8 cellular contexts compared by ENCODE assay signal in the genomic region with DNA sequence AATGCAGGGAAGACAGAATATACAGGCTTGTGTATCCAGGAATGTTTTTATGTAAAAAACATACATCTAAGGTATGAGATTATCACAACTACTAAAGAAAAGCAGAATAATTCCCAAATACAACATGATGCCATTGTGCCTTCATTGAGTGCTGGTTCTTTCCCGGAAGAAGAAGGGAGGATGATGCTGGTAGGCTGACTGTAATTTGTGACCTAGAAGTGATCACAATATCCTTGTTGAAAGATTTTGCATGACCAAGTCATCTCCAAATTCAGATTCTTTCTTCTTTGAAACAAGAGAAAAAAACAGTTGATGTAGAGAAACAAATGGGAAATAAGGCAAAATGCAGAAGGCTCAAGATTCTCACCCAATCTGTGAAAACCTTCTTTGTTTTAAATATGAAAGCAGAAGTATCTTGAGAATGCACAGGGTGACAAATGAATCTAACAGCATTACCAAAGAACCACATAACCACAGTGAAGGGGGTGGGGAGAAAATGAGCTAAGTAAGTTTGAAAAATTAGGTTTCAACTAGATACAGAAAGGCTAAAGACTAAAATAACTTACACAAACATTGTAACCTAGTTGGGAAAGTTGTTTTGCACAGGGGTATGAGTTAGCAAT. TPM values are rescaled to one million over a fixed set of nuclear protein-coding genes. Genes with fewer than 3 reads are reported as not detected.
A peak's percentile ranks its signal among the peaks of the same experiment; 100 is the strongest.
DNase-seq lines count a peak whose midpoint lies in the region; ATAC-seq, FAIRE-seq and TF ChIP-seq lines count a peak whose summit lies in the region.

No MANE protein-coding gene starts in this region.

- no peak for FAIRE-seq in astrocyte (lab: Jason Lieb, UNC)

- no peaks in the 10 kb centered on the region for H4K20me1 ChIP-seq in astrocyte (ENCODE audit: insufficient read depth, low read length)

- no peaks in the 10 kb centered on the region for H3K27me3 ChIP-seq in GM06990 (replicated peaks; ENCODE audit: control insufficient read depth, insufficient read depth, low read length)
- H3K27me3 ChIP-seq in astrocyte (ENCODE audit: insufficient read depth, low read length): no peaks in the 10 kb centered on the region
- H3K27me3 ChIP-seq in right atrium auricular region: no peaks in the 10 kb centered on the region

- peak; percentile 81 for ATAC-seq in GM21381 (IDR thresholded peaks at IDR 0.05; ENCODE audit: unreplicated experiment)
- peak; percentile 82 for ATAC-seq in HG03520 (IDR thresholded peaks at IDR 0.05; ENCODE audit: unreplicated experiment)

- H3K9me3 Mint-ChIP-seq in astrocyte (ENCODE audit: unreplicated experiment) (no peaks in the 10 kb centered on the region), osteocyte (ENCODE audit: unreplicated experiment) (no peaks in the 10 kb centered on the region)

- no peak overlapping the region for H3K9ac ChIP-seq in astrocyte (ENCODE audit: low read length)

- no peaks in the 10 kb centered on the region for H3K9me3 ChIP-seq in astrocyte (ENCODE audit: insufficient read depth, low read depth, low read length)
- H3K9me3 ChIP-seq in right atrium auricular region: no peaks in the 10 kb centered on the region

- H3K4me3 ChIP-seq in GM06990 (replicated peaks; ENCODE audit: low read depth, low read length) (peak overlapping the region; percentile 24; the same call in 1 of the 2 replicates), astrocyte (ENCODE audit: insufficient read depth, low read depth, low read length) (no peak overlapping the region), right atrium auricular region (no peak overlapping the region)

- H3K36me3 ChIP-seq in GM06990 (ENCODE audit: control insufficient read depth, insufficient read depth, low read length) (no peaks in the 10 kb centered on the region; the same call in 1 of the 2 replicates), astrocyte (ENCODE audit: insufficient read depth, low read length) (peaks cover 4% of the 10 kb centered on the region), right atrium auricular region (peaks cover 39% of the 10 kb centered on the region)

- H3K27ac Mint-ChIP-seq in astrocyte (ENCODE audit: unreplicated experiment): peak overlapping the region; percentile 49
- no peak overlapping the region for H3K27ac Mint-ChIP-seq in osteocyte (ENCODE audit: unreplicated experiment)

- peak; percentile 70 for DNase-seq in GM06990 (ENCODE audit: extremely low read depth, insufficient read length)
- peak; percentile 87 for DNase-seq in astrocyte (ENCODE audit: low read depth)
- no peak for DNase-seq in SHP77 treated with DMSO at 0.1 percent for 48 hours (lab: John Stamatoyannopoulos, UW)
- no peak for DNase-seq in NCI-H2029 (lab: John Stamatoyannopoulos, UW)
- DNase-seq in right atrium auricular region (ENCODE audit: low spot score): no peak
- DNase-seq in osteocyte (ENCODE audit: extremely low spot score, unreplicated experiment): no peak

- no peaks in the 10 kb centered on the region for H3K36me3 Mint-ChIP-seq in astrocyte (ENCODE audit: low read depth, unreplicated experiment)
- peaks cover 15% of the 10 kb centered on the region for H3K36me3 Mint-ChIP-seq in osteocyte (ENCODE audit: unreplicated experiment)

- H3K27ac ChIP-seq in astrocyte (ENCODE audit: low read depth, low read length) (no peak overlapping the region), right atrium auricular region (no peak overlapping the region)

- H3K27me3 Mint-ChIP-seq in astrocyte (ENCODE audit: low read depth, unreplicated experiment): no peaks in the 10 kb centered on the region
- H3K27me3 Mint-ChIP-seq in osteocyte (ENCODE audit: unreplicated experiment): no peaks in the 10 kb centered on the region

- no peak overlapping the region for H2AFZ ChIP-seq in astrocyte (ENCODE audit: low read depth, low read length)

- TF ChIP-seq CTCF in GM06990 (IDR thresholded peaks at IDR 0.05; ENCODE audit: insufficient read depth, low read length, poor library complexity, severe bottlenecking): no peak
- TF ChIP-seq CTCF in astrocyte (IDR thresholded peaks at IDR 0.05; ENCODE audit: insufficient read depth, low read depth, low read length): no peak
- TF ChIP-seq CTCF in right atrium auricular region (IDR thresholded peaks at IDR 0.05): no peak
- TF ChIP-seq CTCF in osteocyte (IDR thresholded peaks at IDR 0.05): no peak

- no peaks in the 10 kb centered on the region for H3K79me2 ChIP-seq in astrocyte (ENCODE audit: insufficient read depth, low read length)

- peak overlapping the region; percentile 17 for H3K4me3 Mint-ChIP-seq in astrocyte (ENCODE audit: unreplicated experiment)
- H3K4me3 Mint-ChIP-seq in osteocyte (ENCODE audit: unreplicated experiment): no peak overlapping the region

- H3K4me2 ChIP-seq in astrocyte (ENCODE audit: low read length): no peak overlapping the region

- H3K4me1 Mint-ChIP-seq in astrocyte (ENCODE audit: low read depth, unreplicated experiment): peaks cover 18% of the 10 kb centered on the region
- H3K4me1 Mint-ChIP-seq in osteocyte (ENCODE audit: unreplicated experiment): no peaks in the 10 kb centered on the region

- H3K4me1 ChIP-seq in astrocyte (ENCODE audit: insufficient read depth, low read length): no peaks in the 10 kb centered on the region
- no peaks in the 10 kb centered on the region for H3K4me1 ChIP-seq in right atrium auricular region

RNA-seq across cellular contexts. Expression of a gene that starts 20.4 kb away (rescaled TPM):
- total RNA-seq in astrocyte: 12.6 and 14.1 TPM in 2 replicates
- 1 to 10 TPM; 5.8 to 6.0 TPM for total RNA-seq in right atrium auricular region
- total RNA-seq in osteocyte: 21.2 and 21.4 TPM in 2 replicates

RNA-seq across cellular contexts. Expression of a gene that starts 20.5 kb away (rescaled TPM):
- total RNA-seq in astrocyte: 8.4 and 10.3 TPM in 2 replicates
- total RNA-seq in right atrium auricular region: 1 to 10 TPM; 4.3 to 6.9 TPM
- 11.3 and 11.7 TPM in 2 replicates for total RNA-seq in osteocyte

RNA-seq across cellular contexts. Expression of a gene that starts 39.0 kb away (rescaled TPM):
- not detected in 2 replicates for total RNA-seq in astrocyte
- not detected for total RNA-seq in right atrium auricular region
- not detected in 2 replicates for total RNA-seq in osteocyte

Comparison
In these comparisons a context has a peak if more than half of its experiments do, and no peak if none do; other contexts are left out.
1. DNase-seq: peak in GM06990 (single experiment) and astrocyte (single experiment); none in SHP77 treated with DMSO at 0.1 percent for 48 hours (single experiment), NCI-H2029 (single experiment), right atrium auricular region (single experiment) and osteocyte (single experiment).